In the genomic region with DNA sequence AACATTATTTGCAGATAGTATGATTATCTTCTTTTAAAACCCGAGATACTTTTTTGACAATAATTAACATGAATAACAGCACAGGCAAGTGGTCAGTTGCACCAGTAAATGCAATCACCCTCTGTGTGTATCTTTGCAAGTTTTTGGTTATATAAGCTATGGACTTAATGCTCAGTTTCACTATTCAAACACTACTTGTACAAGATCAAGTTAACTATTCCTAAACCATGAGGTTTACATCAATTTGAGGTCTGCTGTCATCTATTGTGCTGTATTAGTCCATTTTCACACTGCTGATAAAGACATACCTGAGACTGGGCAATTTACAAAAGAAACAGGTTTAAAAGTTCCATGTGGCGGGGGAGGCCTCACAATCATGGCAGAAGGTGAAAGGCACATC, we compare ENCODE assay signal across 11 cellular contexts.
"Had no signal": no experiment of that assay in that cellular context is flagged by ENCODE, and none has a peak within 500 bp of the region (broad histone marks: within the 10 kb centered on the region; RNA-seq: fewer than 3 reads in every experiment).

No MANE protein-coding gene starts in this region.

- FAIRE-seq: H1, H54 had no signal

- H3K4me1 ChIP-seq: HAP-1 had no signal

- H2AFZ ChIP-seq: GM23248, GM23338 had no signal

- H3K4me3 ChIP-seq: GM23248, GM23338, HAP-1 had no signal

- H3K36me3 ChIP-seq: HAP-1 had no signal

- ATAC-seq: GM23338, HCT116 had no signal

- H3K27ac ChIP-seq: GM23248 had no signal

- H3K9me3 ChIP-seq: HAP-1 had no signal

- DNase-seq: GM23248, GOT3, H7, H9, HCEC 1CT, HFFc6 had no signal

- H3K9ac ChIP-seq: GM23248 had no signal

- H3K4me2 ChIP-seq: GM23338 had no signal
